ENCODE assay signal across 8 cellular contexts in genomic region chr20:34525342-34525708, GRCh38. TPM values are rescaled to one million over a fixed set of nuclear protein-coding genes. Genes with fewer than 3 reads are reported as not detected.
A peak's percentile ranks its signal among the peaks of the same experiment; 100 is the strongest.
DNase-seq lines count a peak whose midpoint lies in the region; ATAC-seq and TF ChIP-seq lines count a peak whose summit lies in the region.

No MANE protein-coding gene starts in this region.

- H4K20me1 ChIP-seq in PC-3 (ENCODE audit: low read length), result peaks cover 7% of the 10 kb centered on the region

- DNase-seq in PC-3 (no peak), caudate nucleus (lab: John Stamatoyannopoulos, UW) (peak in 2 of 61 donors; percentile 58 to 63), mesothelial cell of epicardium (ENCODE audit: low spot score in 2 of 2, unreplicated experiment in 2 of 2) (no peak), COLO829 (ENCODE audit: low spot score) (no peak), GM10248 (ENCODE audit: extremely low spot score) (no peak), HEK293T (ENCODE audit: extremely low spot score) (no peak)

- peaks cover 8% of the 10 kb centered on the region for H3K36me3 Mint-ChIP-seq in mesothelial cell of epicardium

- H3K4me2 ChIP-seq in PC-3 (ENCODE audit: low read length), result peak overlapping the region; percentile 65

- H3K9me2 ChIP-seq in PC-3 (replicated peaks; ENCODE audit: low read length), result no peaks in the 10 kb centered on the region

- no peaks in the 10 kb centered on the region for H3K9me3 ChIP-seq in PC-3 (ENCODE audit: low read length)

- peaks cover 5% of the 10 kb centered on the region for H3F3A ChIP-seq in PC-3 (ENCODE audit: low read length, unreplicated experiment)

- BruUV-seq in PC-3 (replicated peaks; lab: Mats Ljungman, UMichigan), result TSS peak; percentile 53

- H2AFZ ChIP-seq in PC-3 (ENCODE audit: low read length), result no peak overlapping the region

- CTCF ChIA-PET in PC-3 (lab: Charles Lee) (interaction anchor here (0.8 to 1.4 kb wide), 2 partner anchors 13 to 213 kb away, joined by 3 read pairs; no protein-coding TSS in a partner anchor), GM10248 (lab: Yijun Ruan, JAX) (interaction anchor here (1.4 to 6.7 kb wide), 4 partner anchors 14 to 335 kb away, joined by 3 to 81 read pairs (median 4); no protein-coding TSS in a partner anchor), HEK293T (lab: Yijun Ruan, JAX) (interaction anchor here (1.0 kb wide), 1 partner anchor 212 kb away, joined by 3 read pairs; no protein-coding TSS in a partner anchor)

- peaks cover 59% of the 10 kb centered on the region for H3K79me2 ChIP-seq in PC-3 (ENCODE audit: low read length)

- POLR2A ChIA-PET in PC-3 (lab: Charles Lee; ENCODE audit: unreplicated experiment) (interaction anchor here (1.8 kb wide), 1 partner anchor 9 kb away, joined by 26 read pairs; the partner anchor contains the start of gene DYNLRB1), GM10248 (lab: Yijun Ruan, JAX) (no interaction called here), HEK293T (lab: Yijun Ruan, JAX) (interaction anchor here (2.3 kb wide), 1 partner anchor 10 kb away, joined by 14 read pairs; the partner anchor contains the start of gene DYNLRB1)

- peak overlapping the region; percentile 84 for H3K27ac ChIP-seq in PC-3 (ENCODE audit: low read length)
- peak overlapping the region; percentile 99 for H3K27ac ChIP-seq in caudate nucleus (ENCODE audit: low read depth, low read length)
- H3K27ac ChIP-seq in temporal lobe (ENCODE audit: low read depth, low read length), result peak overlapping the region; percentile 100

- H3K4me3 Mint-ChIP-seq in mesothelial cell of epicardium, result no peak overlapping the region

- no peak for TF ChIP-seq CTCF in PC-3 (conservative IDR thresholded peaks at IDR 0.05; ENCODE audit: low read depth, low read length)
- TF ChIP-seq CTCF in mesothelial cell of epicardium (IDR thresholded peaks at IDR 0.05; ENCODE audit: unreplicated experiment), result no peak
- no peak for TF ChIP-seq CTCF in GM10248 (IDR thresholded peaks at IDR 0.05; ENCODE audit: control extremely low read depth, extremely low read depth, low read depth, missing control alignments)

- H3K9ac ChIP-seq in PC-3 (ENCODE audit: low read length), result peak overlapping the region; percentile 42

- H3K9me3 Mint-ChIP-seq in mesothelial cell of epicardium, result no peaks in the 10 kb centered on the region

- peaks cover 35% of the 10 kb centered on the region for H3K4me1 Mint-ChIP-seq in mesothelial cell of epicardium

- H3K27me3 ChIP-seq in PC-3 (ENCODE audit: low read length), result no peaks in the 10 kb centered on the region

- intact Hi-C loops in PC-3 (cut with micrococcal nuclease), result no loop called here

- ATAC-seq in PC-3, result peak; percentile 3
- ATAC-seq in GM18498 (IDR thresholded peaks at IDR 0.05; ENCODE audit: unreplicated experiment), result no peak

- H3K27me3 Mint-ChIP-seq in mesothelial cell of epicardium (ENCODE audit: low read depth), result no peaks in the 10 kb centered on the region

- H3K36me3 ChIP-seq in PC-3 (ENCODE audit: low read depth, low read length), result peaks cover 26% of the 10 kb centered on the region

- peaks cover 44% of the 10 kb centered on the region for H3K4me1 ChIP-seq in PC-3 (ENCODE audit: insufficient read depth, low read length)

- H3K4me3 ChIP-seq in PC-3 (ENCODE audit: low read length), result peak overlapping the region; percentile 14; the same call in 1 of the 2 replicates

- H3K27ac Mint-ChIP-seq in mesothelial cell of epicardium, result peak overlapping the region; percentile 93

TF ChIP-seq in HEK293T, 16 proteins besides CTCF, POLR2A, EP300 and RAD21:
- no peak for TF ChIP-seq FOXM1 (IDR thresholded peaks at IDR 0.05; ENCODE audit: borderline replicate concordance)
- no peak for TF ChIP-seq BHLHE40 (IDR thresholded peaks at IDR 0.05; ENCODE audit: borderline replicate concordance)
- no peak for TF ChIP-seq HDGF (IDR thresholded peaks at IDR 0.05; ENCODE audit: borderline replicate concordance)
- TF ChIP-seq FOXA1 (IDR thresholded peaks at IDR 0.05), result no peak
- TF ChIP-seq FOXK2 (IDR thresholded peaks at IDR 0.05), result no peak
- no peak for TF ChIP-seq SP1 (IDR thresholded peaks at IDR 0.05)
- TF ChIP-seq ZNF384 (IDR thresholded peaks at IDR 0.05), result no peak

RNA-seq across cellular contexts. Expression of gene DYNLRB1, which starts 9.1 kb away (rescaled TPM):
- total RNA-seq in PC-3 (2014; rRNA removed), result 153 and 177 TPM in 2 replicates
- 95.9 to 101 TPM (median 96.7 TPM) in 3 replicates for total RNA-seq in mesothelial cell of epicardium
- 28.0 TPM for total RNA-seq in temporal lobe

RNA-seq across cellular contexts. Expression of gene MAP1LC3A, which starts 33.2 kb away (rescaled TPM):
- total RNA-seq in PC-3 (2014; rRNA removed), result 0.22 and 2.7 TPM in 2 replicates
- total RNA-seq in mesothelial cell of epicardium, result 36.0 to 42.2 TPM (median 37.8 TPM) in 3 replicates
- 49.2 TPM for total RNA-seq in temporal lobe
